Comparison of ENCODE assay signal across 28 cellular contexts in the genomic region with DNA sequence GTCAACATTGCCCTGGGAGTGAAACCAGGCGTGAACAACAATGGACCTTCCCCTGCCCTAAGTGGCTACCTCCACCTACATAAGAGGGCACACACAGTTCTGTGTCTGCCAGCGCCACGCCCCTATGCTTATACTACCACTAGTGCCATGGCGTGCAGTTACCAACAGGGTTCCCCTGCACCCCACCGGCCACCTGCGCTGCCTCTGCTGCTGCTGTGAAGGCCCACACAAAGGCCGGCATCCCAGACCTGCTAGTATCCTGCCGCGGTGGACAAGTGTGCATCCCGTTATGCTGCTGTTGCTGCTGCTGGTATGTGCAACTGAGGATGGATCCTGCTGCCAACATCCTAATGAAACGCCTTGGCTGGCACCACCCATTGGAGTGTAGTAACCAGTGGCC.
"Had no signal": no experiment of that assay in that cellular context is flagged by ENCODE, and none has a peak within 500 bp of the region (broad histone marks: within the 10 kb centered on the region; RNA-seq: fewer than 3 reads in every experiment).

No MANE protein-coding gene starts in this region.

- H3K36me3 ChIP-seq: ovary, sigmoid colon, thoracic aorta, thyroid gland, uterus had no signal

- H3K4me3 Mint-ChIP-seq: naive B cell; naive thymus-derived CD8-positive, alpha-beta T cell; natural killer cell treated with Interleukin-12 subunit alpha and Interleukin-12 subunit beta and Interleukin-15 and Interleukin-18, amount 100 ng/mL, for 72 hours; nephron progenitor cell; neural crest cell; stimulated activated effector memory CD8-positive, alpha-beta T cell treated with anti-CD3 and anti-CD28 coated beads, Interleukin-12 subunit alpha, Interleukin-12 subunit beta, amount 100 ng/mL, for 72 hours; stimulated activated naive B cell treated with anti-CD40 and anti-IgM and Interleukin-4, amounts not matched to agents 10 μg/mL and 1 μg/mL and 100 μg/mL, for 72 hours; type B pancreatic cell had no signal

- H3K9me3 Mint-ChIP-seq: naive B cell; stimulated activated effector memory CD8-positive, alpha-beta T cell treated with anti-CD3 and anti-CD28 coated beads, Interleukin-12 subunit alpha, Interleukin-12 subunit beta, amount 100 ng/mL, for 72 hours; stimulated activated naive B cell treated with anti-CD40 and anti-IgM and Interleukin-4, amounts not matched to agents 10 μg/mL and 1 μg/mL and 100 μg/mL, for 72 hours; type B pancreatic cell had no signal

- H2AFZ ChIP-seq: parathyroid adenoma had no signal

- DNase-seq: naive B cell; naive thymus-derived CD8-positive, alpha-beta T cell; nephron progenitor cell; occipital lobe; ovary; right lobe of liver; sigmoid colon; small intestine; stimulated activated CD4-positive, alpha-beta T cell treated with anti-CD3 and anti-CD28 coated beads, Interleukin-15, amount 100 ng/mL, for 24 hours; stimulated activated CD4-positive, alpha-beta T cell treated with anti-CD3 and anti-CD28 coated beads, Interleukin-2, amount 100 ng/mL, for 24 hours; stimulated activated CD4-positive, alpha-beta T cell treated with anti-CD3 and anti-CD28 coated beads, Interleukin-2, amount 100 ng/mL, for 48 hours; stimulated activated CD4-positive, alpha-beta T cell treated with anti-CD3 and anti-CD28 coated beads, Interleukin-4, amount 100 ng/mL, for 24 hours; stimulated activated naive B cell treated with anti-CD40 and anti-IgM and Interleukin-4, amounts not matched to agents 10 μg/mL and 1 μg/mL and 100 μg/mL, for 72 hours; stimulated activated naive CD4-positive, alpha-beta T cell treated with Interleukin-2 at 50 U/mL for 16 hours; stomach; thyroid gland; upper lobe of right lung; uterus had no signal

- H3K9me3 ChIP-seq: ovary, psoas muscle, right lobe of liver, sigmoid colon, stomach, thoracic aorta, thyroid gland, tibial nerve, upper lobe of right lung, uterus had no signal

- H3K27me3 Mint-ChIP-seq: naive B cell; naive thymus-derived CD8-positive, alpha-beta T cell; natural killer cell treated with Interleukin-12 subunit alpha and Interleukin-12 subunit beta and Interleukin-15 and Interleukin-18, amount 100 ng/mL, for 72 hours; progenitor cell of endocrine pancreas; stimulated activated naive B cell treated with anti-CD40 and anti-IgM and Interleukin-4, amounts not matched to agents 10 μg/mL and 1 μg/mL and 100 μg/mL, for 72 hours; type B pancreatic cell had no signal

- H3K27ac ChIP-seq: ovary, parathyroid adenoma, psoas muscle, right lobe of liver, sigmoid colon, stomach, thoracic aorta, thyroid gland, tibial nerve, upper lobe of right lung, uterus had no signal

- H3K79me2 ChIP-seq: parathyroid adenoma had no signal

- FAIRE-seq: small intestine had no signal

- H3K27ac Mint-ChIP-seq: naive B cell; natural killer cell treated with Interleukin-12 subunit alpha and Interleukin-12 subunit beta and Interleukin-15 and Interleukin-18, amount 100 ng/mL, for 72 hours; nephron progenitor cell; progenitor cell of endocrine pancreas; stimulated activated effector memory CD8-positive, alpha-beta T cell treated with anti-CD3 and anti-CD28 coated beads, Interleukin-12 subunit alpha, Interleukin-12 subunit beta, amount 100 ng/mL, for 72 hours; stimulated activated naive B cell treated with anti-CD40 and anti-IgM and Interleukin-4, amounts not matched to agents 10 μg/mL and 1 μg/mL and 100 μg/mL, for 72 hours; type B pancreatic cell had no signal

- ATAC-seq: naive thymus-derived CD8-positive, alpha-beta T cell; natural killer cell treated with Interleukin-12 subunit alpha and Interleukin-12 subunit beta and Interleukin-15 and Interleukin-18, amount 100 ng/mL, for 72 hours; psoas muscle; right cardiac atrium; right lobe of liver; stimulated activated effector memory CD8-positive, alpha-beta T cell treated with anti-CD3 and anti-CD28 coated beads, Interleukin-12 subunit alpha, Interleukin-12 subunit beta, amount 100 ng/mL, for 72 hours; stimulated activated naive B cell treated with anti-CD40 and anti-IgM and Interleukin-4, amounts not matched to agents 10 μg/mL and 1 μg/mL and 100 μg/mL, for 72 hours; upper lobe of right lung had no signal

- H3K4me1 Mint-ChIP-seq: nephron progenitor cell; neural crest cell; stimulated activated effector memory CD8-positive, alpha-beta T cell treated with anti-CD3 and anti-CD28 coated beads, Interleukin-12 subunit alpha, Interleukin-12 subunit beta, amount 100 ng/mL, for 72 hours had no signal

- H3K4me1 ChIP-seq: parathyroid adenoma, psoas muscle, right lobe of liver, sigmoid colon, stomach, thyroid gland, tibial nerve, upper lobe of right lung, uterus had no signal

- H3K4me3 ChIP-seq: ovary, psoas muscle, right lobe of liver, sigmoid colon, stomach, thoracic aorta, thyroid gland, tibial nerve, upper lobe of right lung, uterus had no signal

- H3K9ac ChIP-seq: parathyroid adenoma had no signal

- H3K27me3 ChIP-seq: ovary, right lobe of liver, sigmoid colon, stomach, thyroid gland, tibial nerve, upper lobe of right lung, uterus had no signal
